ENCODE assay signal across 8 cellular contexts in the genomic region with DNA sequence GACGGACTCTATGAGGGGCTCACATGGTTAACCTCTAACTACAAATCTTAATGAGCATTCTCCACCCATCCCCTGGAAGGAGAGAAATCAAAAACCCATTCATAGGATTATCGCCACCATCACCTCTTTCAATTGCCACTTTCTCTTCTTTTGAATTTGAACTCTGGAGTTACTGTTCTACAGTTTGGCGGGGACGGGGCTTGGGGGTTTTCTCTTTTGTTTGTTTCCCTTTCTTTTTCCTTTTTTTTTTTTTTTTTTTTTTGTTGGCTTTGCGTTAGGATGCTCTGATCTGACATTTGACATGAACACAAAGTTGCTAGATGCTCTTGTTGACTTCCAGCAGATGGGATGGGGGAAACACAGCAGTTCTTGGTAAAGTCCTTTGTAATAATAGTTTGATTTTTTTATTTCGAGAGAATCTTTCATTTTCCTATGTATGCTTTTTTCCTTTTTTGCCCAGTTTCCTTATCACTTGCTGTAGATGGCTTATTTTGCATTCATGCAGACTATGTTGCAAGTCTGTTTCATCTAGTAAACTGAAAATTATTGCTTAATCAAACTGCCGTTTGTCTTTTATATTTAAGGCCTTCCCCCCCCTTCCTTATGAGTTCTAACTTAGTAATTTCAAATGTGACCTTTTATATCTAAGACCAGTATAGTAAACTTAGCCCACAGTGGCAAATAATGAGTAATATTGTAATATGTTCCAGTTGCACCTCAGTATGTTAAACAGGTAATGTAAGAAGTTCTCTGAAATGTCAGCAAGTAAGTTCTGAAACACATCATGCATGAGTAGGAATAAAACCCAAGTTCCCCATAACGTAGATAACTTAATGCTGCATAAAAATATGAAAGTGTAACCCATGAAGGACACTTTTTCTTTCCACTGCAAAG. TPM values are rescaled to one million over a fixed set of nuclear protein-coding genes. Genes with fewer than 3 reads are reported as not detected.
DNase-seq lines count a peak whose midpoint lies in the region; ATAC-seq, FAIRE-seq and TF ChIP-seq lines count a peak whose summit lies in the region.
"Not testable (repeated sequence)": the region's sequence is repeated elsewhere in the genome, so short reads cannot be mapped to it uniquely, and the experiment has no call there.

No MANE protein-coding gene starts in this region.

- TF ChIP-seq RAD21 in K562 (CRISPR knock-in tag; conservative IDR thresholded peaks at IDR 0.05 in 1 of 2, IDR thresholded peaks at IDR 0.05 in 1 of 2): not testable (repeated sequence)

- peak overlapping the region; percentile 99 for H3K9ac ChIP-seq in Karpas-422 (ENCODE audit: low read length)
- peak overlapping the region; percentile 87 to 99 for H3K9ac ChIP-seq in K562 (ENCODE audit: insufficient read depth in 1 of 2, low read depth in 2 of 2, low read length in 2 of 2)

- H3K36me3 ChIP-seq in Karpas-422 (ENCODE audit: insufficient read depth, low read length) (peaks cover 32% of the 10 kb centered on the region), K562 (ENCODE audit: control insufficient read depth, insufficient read depth, low read length) (peaks cover 26% of the 10 kb centered on the region), psoas muscle (ENCODE audit: insufficient read depth in 1 of 2, low read depth in 1 of 2) (peaks cover 0 to 16% of the 10 kb centered on the region in 2 donors)
- not testable (repeated sequence) for H3K36me3 ChIP-seq in lung (ENCODE audit: control insufficient read depth in 2 of 2, insufficient read depth in 2 of 2, low read length in 2 of 2); urinary bladder (ENCODE audit: insufficient read depth)

- TF ChIP-seq EP300 in K562 (IDR thresholded peaks at IDR 0.05; ENCODE audit: low read length): not testable (repeated sequence)

- H4K20me1 ChIP-seq in Karpas-422 (ENCODE audit: insufficient read depth, low read depth, low read length) (peaks cover 31% of the 10 kb centered on the region), K562 (replicated peaks; ENCODE audit: control insufficient read depth, insufficient read depth, low read length) (peaks cover 12% of the 10 kb centered on the region; the same call in 1 of the 2 replicates)

- ATAC-seq in K562; lung (ENCODE audit: insufficient read depth, low FRiP score); psoas muscle: not testable (repeated sequence)

- H3K9me1 ChIP-seq in K562 (ENCODE audit: control insufficient read depth, insufficient read depth, low read length): not testable (repeated sequence)

- not testable (repeated sequence) for H3K9me3 ChIP-seq in Karpas-422 (ENCODE audit: low read length); K562 (replicated peaks; ENCODE audit: control insufficient read depth, insufficient read depth, low read depth, low read length); lung (ENCODE audit: control insufficient read depth in 2 of 2, insufficient read depth in 1 of 2, low read length in 1 of 2); psoas muscle

- intact Hi-C loops in K562 (cut with micrococcal nuclease): loop anchor here (5.0 kb wide), 1 partner anchor 78 kb away; no protein-coding TSS in a partner anchor
- intact Hi-C loops in psoas muscle (cut with DNase I): not testable (repeated sequence)

- peak; percentile 69 for FAIRE-seq in K562 (lab: Jason Lieb, UNC)

- H3K27me3 ChIP-seq in Karpas-422 (ENCODE audit: low read length); K562 (ENCODE audit: control insufficient read depth in 2 of 2, insufficient read depth in 2 of 2, low read length in 2 of 2); lung (ENCODE audit: control insufficient read depth, insufficient read depth); psoas muscle (ENCODE audit: insufficient read depth in 3 of 3, low read length in 2 of 3): not testable (repeated sequence)

- not testable (repeated sequence) for TF ChIP-seq CTCF in WI38 (IDR thresholded peaks at IDR 0.05; ENCODE audit: low read depth, low read length); K562 (IDR thresholded peaks at IDR 0.05 in 2 of 3, conservative IDR thresholded peaks at IDR 0.05 in 1 of 3; ENCODE audit: insufficient read depth in 2 of 3, low read depth in 1 of 3, low read length in 3 of 3); fibroblast of mammary gland (conservative IDR thresholded peaks at IDR 0.05; ENCODE audit: control insufficient read depth, insufficient read depth, low read depth, low read length); lung (IDR thresholded peaks at IDR 0.05; ENCODE audit: control extremely low read depth, extremely low read depth); psoas muscle (IDR thresholded peaks at IDR 0.05)

- peaks cover 55% of the 10 kb centered on the region for H3K79me2 ChIP-seq in Karpas-422 (ENCODE audit: low read length)
- peaks cover 68% of the 10 kb centered on the region for H3K79me2 ChIP-seq in K562 (ENCODE audit: control insufficient read depth, insufficient read depth, low read length)

- H3K4me2 ChIP-seq in Karpas-422 (ENCODE audit: low read depth, low read length, poor library complexity, severe bottlenecking) (peak overlapping the region; percentile 72), K562 (ENCODE audit: insufficient read depth, low read length) (peak overlapping the region; percentile 92)

- not testable (repeated sequence) for H3K9me2 ChIP-seq in Karpas-422 (replicated peaks; ENCODE audit: insufficient read depth, low read length)

- in situ Hi-C loops in Caki2 (cut with HindIII; ENCODE audit: low pct_unique_long_range_greater_than_20kb, low sequenced_read_pairs); K562 (cut with MboI): not testable (repeated sequence)

- TF ChIP-seq POLR2A in K562 (conservative IDR thresholded peaks at IDR 0.05): not testable (repeated sequence)

- H3K4me1 ChIP-seq in Karpas-422 (ENCODE audit: low read length) (peaks cover 64% of the 10 kb centered on the region), psoas muscle (peaks cover 45% of the 10 kb centered on the region)
- H3K4me1 ChIP-seq in K562 (replicated peaks in 1 of 2; ENCODE audit: control insufficient read depth in 2 of 2, insufficient read depth in 2 of 2, low read length in 2 of 2); lung (ENCODE audit: control insufficient read depth in 2 of 2, insufficient read depth in 2 of 2, low read length in 2 of 2); urinary bladder (ENCODE audit: insufficient read depth): not testable (repeated sequence)

- DNase-seq in Caki2 (ENCODE audit: low read depth): peak; percentile 45
- peak; percentile 55 for DNase-seq in Karpas-422
- not testable (repeated sequence) for DNase-seq in K562 (ENCODE audit: extremely low read depth in 1 of 4, low spot score in 3 of 4); fibroblast of mammary gland (ENCODE audit: low read depth); lung (ENCODE audit: low spot score); psoas muscle

- not testable (repeated sequence) for H2AFZ ChIP-seq in Karpas-422 (ENCODE audit: low read length); K562 (ENCODE audit: low read depth, low read length)

- POLR2A ChIA-PET in K562 (lab: Yijun Ruan, JAX): interaction anchor here (1.2 to 1.8 kb wide), 3 partner anchors 9 to 27 kb away, joined by 3 to 5 read pairs (median 4); no protein-coding TSS in a partner anchor

- BruUV-seq in K562 (replicated peaks; lab: Mats Ljungman, UMichigan): not testable (repeated sequence)

- peak overlapping the region; percentile 91 for H3K27ac ChIP-seq in Karpas-422 (ENCODE audit: low read length)
- H3K27ac ChIP-seq in K562 (ENCODE audit: extremely low read depth, low read depth, low read length): peak overlapping the region; percentile 95
- peak overlapping the region; percentile 99 for H3K27ac ChIP-seq in lung (ENCODE audit: low read depth in 1 of 2, low read length in 1 of 2)
- peak overlapping the region; percentile 99 for H3K27ac ChIP-seq in psoas muscle
- H3K27ac ChIP-seq in urinary bladder (ENCODE audit: low read depth): peak overlapping the region; percentile 99

- 0% methylated on average over 7 of the region's 8 CpGs for WGBS in K562 (ENCODE audit: insufficient coverage, low coverage, missing lambda C conversion rate)
- whole genome bisulfite sequencing in lung, 2 donors: 6 to 9% methylated on average over 8 of the region's 8 CpGs
- 6 to 12% (median 10%) methylated on average over 8 of the region's 8 CpGs for WGBS in psoas muscle, 3 donors
- WGBS in urinary bladder: 7% methylated on average over 8 of the region's 8 CpGs

- H3K4me3 ChIP-seq in Karpas-422 (ENCODE audit: low read length): peak overlapping the region; percentile 98
- H3K4me3 ChIP-seq in WI38 (ENCODE audit: low read depth, low read length): peak overlapping the region; percentile 93
- peak overlapping the region; percentile 75 for H3K4me3 ChIP-seq in K562
- H3K4me3 ChIP-seq in fibroblast of mammary gland (ENCODE audit: control insufficient read depth, low read depth, low read length): peak overlapping the region; percentile 93
- peak overlapping the region; percentile 73 for H3K4me3 ChIP-seq in lung
- peak overlapping the region; percentile 90 for H3K4me3 ChIP-seq in psoas muscle
- H3K4me3 ChIP-seq in urinary bladder (ENCODE audit: low read depth, low read length): peak overlapping the region; percentile 83

- CTCF ChIA-PET in K562 (lab: Yijun Ruan, JAX; ENCODE audit: low intra/inter-chr PET ratio): not testable (repeated sequence)

RNA-seq across cellular contexts. Expression of a gene that starts 1.6 kb away (rescaled TPM):
- total RNA-seq in Caki2 (2014; rRNA removed; shearing (Covaris generic); ENCODE audit: low replicate concordance): 51.7 and 52.6 TPM in 2 replicates
- 55.0 and 58.9 TPM in 2 replicates for total RNA-seq in Karpas-422 (2014; rRNA removed; shearing (Covaris generic); ENCODE audit: low replicate concordance)
- total RNA-seq in K562 (2011; cell fraction: chromatin; rRNA removed; ENCODE audit: low replicate concordance): 12.1 and 12.2 TPM in 2 replicates
- 9.1 and 10.3 TPM in 2 replicates for total RNA-seq in K562 (2011; cell fraction: nucleolus; rRNA removed)
- 11.2 and 16.2 TPM in 2 replicates for total RNA-seq in K562 (2011; cell fraction: nucleoplasm; rRNA removed)
- 24.9 and 29.9 TPM in 2 replicates for total RNA-seq in K562 (2014; rRNA removed)
- 18.5 and 19.2 TPM in 2 replicates for total RNA-seq in K562 (2014; rRNA removed; fragmentation: Illumina TruSeq; extraction: Trizol)
- total RNA-seq in K562 (2015; rRNA removed; fragmentation: Illumina TruSeq; extraction: Trizol): 22.8 and 23.3 TPM in 2 replicates
- 33.6 and 35.2 TPM in 2 replicates for total RNA-seq in K562 (2021)
- polyA plus RNA-seq in K562 (2011; rRNA removed): 14.2 and 16.3 TPM in 2 replicates
- polyA plus RNA-seq in K562 (2011; cell fraction: cytosol; rRNA removed): 9.6 and 14.5 TPM in 2 replicates
- 11.4 and 14.0 TPM in 2 replicates for polyA plus RNA-seq in K562 (2011; cell fraction: nucleus; rRNA removed)
- 28.6 and 33.5 TPM in 2 replicates for polyA plus RNA-seq in K562 (2012)
- 25.7 and 28.8 TPM in 2 replicates for polyA plus RNA-seq in K562 (2014; fragmentation: Illumina TruSeq; extraction: Trizol)
- 10 to 100 TPM; 15.3 to 32.5 TPM for polyA plus RNA-seq in K562 (2014; fragmentation: Nextera tagmentation; extraction: Ambion mirVana)
- polyA plus RNA-seq in K562 (2014; rRNA removed): 23.6 and 27.1 TPM in 2 replicates
- polyA minus RNA-seq in K562 (2011; rRNA and poly(A)+ RNA removed): 17.7 and 17.9 TPM in 2 replicates
- 11.6 and 12.2 TPM in 2 replicates for polyA minus RNA-seq in K562 (2011; cell fraction: cytosol; rRNA and poly(A)+ RNA removed)
- polyA minus RNA-seq in K562 (2011; cell fraction: nucleus; rRNA and poly(A)+ RNA removed): 9.0 and 14.4 TPM in 2 replicates
- 10 to 100 TPM; 46.2 to 58.9 TPM for total RNA-seq in lung
- 10 to 100 TPM; 25.4 to 46.9 TPM for polyA plus RNA-seq in lung
- total RNA-seq in psoas muscle: 10 to 100 TPM; 19.0 to 37.4 (median 30.6) TPM
- 10 to 100 TPM; 19.8 to 43.1 (median 26.9) TPM for polyA plus RNA-seq in psoas muscle
- 49.1 TPM for total RNA-seq in urinary bladder
- 36.9 TPM for polyA plus RNA-seq in urinary bladder

RNA-seq across cellular contexts. Expression of a gene that starts 41.9 kb away (rescaled TPM):
- total RNA-seq in Caki2 (2014; rRNA removed; shearing (Covaris generic); ENCODE audit: low replicate concordance): 17.0 and 43.6 TPM in 2 replicates
- total RNA-seq in Karpas-422 (2014; rRNA removed; shearing (Covaris generic); ENCODE audit: low replicate concordance): 66.7 and 160 TPM in 2 replicates
- 151 and 436 TPM in 2 replicates for total RNA-seq in K562 (2011; cell fraction: chromatin; rRNA removed; ENCODE audit: low replicate concordance)
- total RNA-seq in K562 (2011; cell fraction: nucleolus; rRNA removed): 66.5 and 78.6 TPM in 2 replicates
- 121 and 142 TPM in 2 replicates for total RNA-seq in K562 (2011; cell fraction: nucleoplasm; rRNA removed)
- 58.6 and 59.6 TPM in 2 replicates for total RNA-seq in K562 (2014; rRNA removed)
- 82.4 and 89.9 TPM in 2 replicates for total RNA-seq in K562 (2014; rRNA removed; fragmentation: Illumina TruSeq; extraction: Trizol)
- 94.4 and 104 TPM in 2 replicates for total RNA-seq in K562 (2015; rRNA removed; fragmentation: Illumina TruSeq; extraction: Trizol)
- total RNA-seq in K562 (2021): 60.6 and 61.0 TPM in 2 replicates
- polyA plus RNA-seq in K562 (2011; rRNA removed): 50.5 and 59.2 TPM in 2 replicates
- polyA plus RNA-seq in K562 (2011; cell fraction: cytosol; rRNA removed): 4.7 and 12.4 TPM in 2 replicates
- 55.0 and 74.9 TPM in 2 replicates for polyA plus RNA-seq in K562 (2011; cell fraction: nucleus; rRNA removed)
- 29.6 and 43.1 TPM in 2 replicates for polyA plus RNA-seq in K562 (2012)
- polyA plus RNA-seq in K562 (2014; fragmentation: Illumina TruSeq; extraction: Trizol): 65.1 and 89.1 TPM in 2 replicates
- 10 to 100 TPM; 38.8 to 73.2 TPM for polyA plus RNA-seq in K562 (2014; fragmentation: Nextera tagmentation; extraction: Ambion mirVana)
- 55.9 and 60.0 TPM in 2 replicates for polyA plus RNA-seq in K562 (2014; rRNA removed)
- 140 and 166 TPM in 2 replicates for polyA minus RNA-seq in K562 (2011; rRNA and poly(A)+ RNA removed)
- polyA minus RNA-seq in K562 (2011; cell fraction: cytosol; rRNA and poly(A)+ RNA removed): 26.8 and 51.8 TPM in 2 replicates
- polyA minus RNA-seq in K562 (2011; cell fraction: nucleus; rRNA and poly(A)+ RNA removed): 80.1 and 150 TPM in 2 replicates
- total RNA-seq in lung: 100 to 1,000 TPM in 1 of 2 donors, 10 to 100 TPM in 1; 48.8 to 145 TPM
- polyA plus RNA-seq in lung: 10 to 100 TPM; 19.7 to 33.1 TPM
- total RNA-seq in psoas muscle: 10 to 100 TPM; 52.8 to 68.3 (median 57.0) TPM
- 10 to 100 TPM; 20.5 to 51.7 (median 20.9) TPM for polyA plus RNA-seq in psoas muscle
- total RNA-seq in urinary bladder: 171 TPM
- polyA plus RNA-seq in urinary bladder: 32.2 TPM
